In genomic region chr16:20806168-20807050, GRCh38 we compare ENCODE assay signal across 8 cellular contexts.
DNase-seq lines count a peak whose midpoint lies in the region; ATAC-seq lines count a peak whose summit lies in the region.

ERI2 (minus strand) TSS chr16:20806472; CDS start chr16:20806430, 42 bp downstream.
REXO5 (plus strand) TSS chr16:20806527; CDS start chr16:20806954, 427 bp downstream.

- DNase-seq in NCI-H2029 (lab: John Stamatoyannopoulos, UW) (peak; percentile 94), T-helper 9 cell (peak; percentile 57), astrocyte of the hippocampus (ENCODE audit: low read depth, low spot score) (peak; percentile 97), hippocampal formation (lab: John Stamatoyannopoulos, UW) (peak; percentile 85 to 86), retina (peak; percentile 99), cortex of kidney (lab: John Stamatoyannopoulos, UW) (no peak)

- ATAC-seq in GM18499 (IDR thresholded peaks at IDR 0.05; ENCODE audit: insufficient read depth, unreplicated experiment) (peak; percentile 63), HG02970 (IDR thresholded peaks at IDR 0.05; ENCODE audit: low FRiP score, unreplicated experiment) (peak; percentile 72)
